Comparison of ENCODE assay signal across 18 cellular contexts in genomic region chr6:168427184-168427583, GRCh38. TPM values are rescaled to one million over a fixed set of nuclear protein-coding genes. Genes with fewer than 3 reads are reported as not detected.
A peak's percentile ranks its signal among the peaks of the same experiment; 100 is the strongest.
DNase-seq lines count a peak whose midpoint lies in the region; ATAC-seq and TF ChIP-seq lines count a peak whose summit lies in the region.
"Had no signal": no experiment of that assay in that cellular context is flagged by ENCODE, and none has a peak within 500 bp of the region (broad histone marks: within the 10 kb centered on the region; RNA-seq: fewer than 3 reads in every experiment).

No MANE protein-coding gene starts in this region.

- ATAC-seq in foreskin keratinocyte (peak; percentile 43), heart right ventricle (no peak)
- ATAC-seq in stimulated activated effector memory CD8-positive, alpha-beta T cell treated with anti-CD3 and anti-CD28 coated beads, Interleukin-12 subunit alpha, Interleukin-12 subunit beta, amount 100 ng/mL, for 72 hours, result peak; percentile 19
- ATAC-seq: CD8-positive, alpha-beta T cell had no signal

- CTCF ChIA-PET in HEK293 (lab: Yijun Ruan, JAX), result interaction anchor here (1.0 kb wide), 1 partner anchor 49 kb away, joined by 3 read pairs; no protein-coding TSS in a partner anchor

- H3K4me3 ChIP-seq in HEK293 (ENCODE audit: low read depth, low read length) (no peak overlapping the region), heart right ventricle (no peak overlapping the region)
- H3K4me3 ChIP-seq: HAP-1 had no signal

- intact Hi-C loops in heart right ventricle (cut with DNase I), result no loop called here

- no peak overlapping the region for H3K4me3 Mint-ChIP-seq in stimulated activated effector memory CD8-positive, alpha-beta T cell treated with anti-CD3 and anti-CD28 coated beads, Interleukin-12 subunit alpha, Interleukin-12 subunit beta, amount 100 ng/mL, for 72 hours
- H3K4me3 Mint-ChIP-seq: CD14-positive monocyte; CD8-positive, alpha-beta T cell; HFFc6 had no signal

- TF ChIP-seq CTCF in HEK293 (tag by site-specific recombination; IDR thresholded peaks at IDR 0.05) (no peak), foreskin keratinocyte (conservative IDR thresholded peaks at IDR 0.05) (no peak), heart right ventricle (IDR thresholded peaks at IDR 0.05) (no peak)

- no peaks in the 10 kb centered on the region for H3K9me3 Mint-ChIP-seq in stimulated activated effector memory CD8-positive, alpha-beta T cell treated with anti-CD3 and anti-CD28 coated beads, Interleukin-12 subunit alpha, Interleukin-12 subunit beta, amount 100 ng/mL, for 72 hours
- H3K9me3 Mint-ChIP-seq: CD8-positive, alpha-beta T cell had no signal

- H3K36me3 ChIP-seq in HEK293 (ENCODE audit: control insufficient read depth in 2 of 2, insufficient read depth in 1 of 2, low read length in 2 of 2) (no peaks in the 10 kb centered on the region), heart right ventricle (no peaks in the 10 kb centered on the region)
- H3K36me3 ChIP-seq: HAP-1 had no signal

- H3K36me3 Mint-ChIP-seq in stimulated activated effector memory CD8-positive, alpha-beta T cell treated with anti-CD3 and anti-CD28 coated beads, Interleukin-12 subunit alpha, Interleukin-12 subunit beta, amount 100 ng/mL, for 72 hours, result no peaks in the 10 kb centered on the region
- H3K36me3 Mint-ChIP-seq: CD14-positive monocyte; CD8-positive, alpha-beta T cell had no signal

- H3K4me1 Mint-ChIP-seq in stimulated activated effector memory CD8-positive, alpha-beta T cell treated with anti-CD3 and anti-CD28 coated beads, Interleukin-12 subunit alpha, Interleukin-12 subunit beta, amount 100 ng/mL, for 72 hours, result no peaks in the 10 kb centered on the region
- H3K4me1 Mint-ChIP-seq: CD14-positive monocyte had no signal

- no peak overlapping the region for H3K27ac Mint-ChIP-seq in stimulated activated effector memory CD8-positive, alpha-beta T cell treated with anti-CD3 and anti-CD28 coated beads, Interleukin-12 subunit alpha, Interleukin-12 subunit beta, amount 100 ng/mL, for 72 hours
- H3K27ac Mint-ChIP-seq: CD14-positive monocyte; CD8-positive, alpha-beta T cell; HFFc6 had no signal

- H3K4me1 ChIP-seq in HEK293 (ENCODE audit: control insufficient read depth, insufficient read depth, low read length) (no peaks in the 10 kb centered on the region), foreskin keratinocyte (no peaks in the 10 kb centered on the region), heart right ventricle (no peaks in the 10 kb centered on the region)
- H3K4me1 ChIP-seq: HAP-1 had no signal

- peak; percentile 61 for DNase-seq in Ammon's horn (ENCODE audit: low spot score)
- no peak for DNase-seq in foreskin keratinocyte
- DNase-seq in stimulated activated effector memory CD8-positive, alpha-beta T cell treated with anti-CD3 and anti-CD28 coated beads, Interleukin-12 subunit alpha, Interleukin-12 subunit beta, amount 100 ng/mL, for 72 hours (ENCODE audit: low spot score in 2 of 2), result no peak
- no peak for DNase-seq in heart right ventricle
- no peak for DNase-seq in DMS53 (lab: John Stamatoyannopoulos, UW)
- DNase-seq in AG20443 (ENCODE audit: low spot score), result no peak
- DNase-seq: COR-L47, DMS153, DND-41, GDM1, GOT3, HFFc6 had no signal

- H3K27ac ChIP-seq in HEK293 (ENCODE audit: extremely low read depth, low read depth, low read length) (no peak overlapping the region), foreskin keratinocyte (no peak overlapping the region), heart right ventricle (no peak overlapping the region)

- H3K27me3 ChIP-seq in foreskin keratinocyte (peaks cover 6% of the 10 kb centered on the region), heart right ventricle (peaks cover 0 to 24% (median 10%) of the 10 kb centered on the region in 7 donors)

- POLR2A ChIA-PET in HEK293 (lab: Yijun Ruan, JAX), result no interaction called here

- H3K9me3 ChIP-seq in HEK293 (ENCODE audit: control insufficient read depth, insufficient read depth, low read depth, low read length), result no peaks in the 10 kb centered on the region
- no peaks in the 10 kb centered on the region for H3K9me3 ChIP-seq in heart right ventricle
- H3K9me3 ChIP-seq: HAP-1 had no signal

- WGBS in heart right ventricle, 2 donors, result 85 to 87% methylated on average over 8 of the region's 8 CpGs

TF ChIP-seq in HEK293, 187 proteins besides CTCF, POLR2A, EP300 and RAD21:
- TF ChIP-seq HOXD13 (CRISPR knock-in tag; IDR thresholded peaks at IDR 0.05; ENCODE audit: borderline replicate concordance), result no peak
- TF ChIP-seq ZNF10 (tag by site-specific recombination; IDR thresholded peaks at IDR 0.05), result 0 out of 2 replicates have a peak, but pooled peaks have one; percentile 29
TF ChIP-seq in HEK293: peak in this region for 1.

RNA-seq across cellular contexts. Expression of gene SMOC2, which starts 13.8 kb away (rescaled TPM):
- total RNA-seq in foreskin keratinocyte (0.31 and 0.32 TPM in 2 replicates), heart right ventricle (10 to 100 TPM in 9 of 10 donors, 1 to 10 TPM in 1; 6.6 to 39.1 (median 18.4) TPM)
- polyA plus RNA-seq in foreskin keratinocyte (0.21 and 0.24 TPM in 2 replicates), heart right ventricle (10 to 100 TPM in 1 of 2 donors, 1 to 10 TPM in 1; 9.5 to 10.6 TPM)
- total RNA-seq: CD8-positive, alpha-beta T cell; HepG2; HFFc6 had no signal
- polyA plus RNA-seq: BJ, CD14-positive monocyte, HepG2 had no signal

Comparison
In these comparisons a context has a peak if more than half of its experiments do, and no peak if none do; other contexts are left out.
1. ATAC-seq: peak in foreskin keratinocyte (single experiment) and stimulated activated effector memory CD8-positive, alpha-beta T cell treated with anti-CD3 and anti-CD28 coated beads, Interleukin-12 subunit alpha, Interleukin-12 subunit beta, amount 100 ng/mL, for 72 hours (single experiment); none in heart right ventricle (0 of 8).